6 cellular contexts compared by ENCODE assay signal in genomic region chr1:248444602-248445001, GRCh38. TPM values are rescaled to one million over a fixed set of nuclear protein-coding genes. Genes with fewer than 3 reads are reported as not detected.
"Had no signal": no experiment of that assay in that cellular context is flagged by ENCODE, and none has a peak within 500 bp of the region (broad histone marks: within the 10 kb centered on the region; RNA-seq: fewer than 3 reads in every experiment).

No MANE protein-coding gene starts in this region.

RNA-seq across cellular contexts. Expression of gene OR2T2, which starts 0.8 kb away (rescaled TPM):
- total RNA-seq: GM23248, H4, H7, HepG2, HFFc6, HT1080 had no signal

RNA-seq across cellular contexts. Expression of gene OR2T3, which starts 28.5 kb away (rescaled TPM):
- total RNA-seq: GM23248, H4, H7, HepG2, HFFc6, HT1080 had no signal

RNA-seq across cellular contexts. Expression of gene OR2T1, which starts 41.8 kb away (rescaled TPM):
- total RNA-seq: GM23248, H4, H7, HepG2, HFFc6, HT1080 had no signal

RNA-seq across cellular contexts. Expression of gene OR2T5, which starts 43.8 kb away (rescaled TPM):
- total RNA-seq: GM23248, H4, H7, HepG2, HFFc6, HT1080 had no signal
